13 cellular contexts compared by ENCODE assay signal in the genomic region with DNA sequence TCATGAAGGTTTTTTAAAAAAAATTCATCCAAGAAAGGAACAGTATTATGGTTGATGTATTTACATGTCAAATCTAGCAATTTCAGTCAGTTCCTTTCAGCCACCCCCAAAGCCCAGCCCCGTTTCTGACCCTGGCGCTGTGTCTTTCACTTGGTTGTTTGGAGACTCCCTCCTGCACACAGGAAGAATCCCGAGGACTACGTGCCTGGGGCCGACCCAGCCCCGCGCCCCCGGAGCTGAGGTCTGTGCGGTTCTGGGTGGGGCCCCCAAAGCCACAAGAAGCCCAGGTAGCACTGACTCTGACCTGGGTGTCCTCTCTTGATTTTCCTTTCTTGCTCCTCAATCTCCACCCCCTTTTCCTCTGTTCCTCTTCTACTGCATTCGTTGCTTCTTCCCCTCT.
"Had no signal": no experiment of that assay in that cellular context is flagged by ENCODE, and none has a peak within 500 bp of the region (broad histone marks: within the 10 kb centered on the region; RNA-seq: fewer than 3 reads in every experiment).

No MANE protein-coding gene starts in this region.

- H3K27ac Mint-ChIP-seq: activated CD4-positive, alpha-beta T cell treated with anti-CD3 and anti-CD28 coated beads for 36 hours; activated naive CD8-positive, alpha-beta T cell treated with anti-CD3 and anti-CD28 coated beads, Interleukin-2, amount 10 ng/mL, durations not matched to agents 7 days and 5 days; stimulated activated memory B cell treated with anti-CD40 and anti-IgM and Interleukin-4, amounts not matched to agents 10 μg/mL and 1 μg/mL and 100 μg/mL, for 72 hours; WTC11 had no signal

- H3K4me1 Mint-ChIP-seq: WTC11 had no signal

- ATAC-seq: activated CD4-positive, alpha-beta T cell treated with anti-CD3 and anti-CD28 coated beads for 36 hours; body of pancreas; left lobe of liver; sciatic nerve; stimulated activated memory B cell treated with anti-CD40 and anti-IgM and Interleukin-4, amounts not matched to agents 10 μg/mL and 1 μg/mL and 100 μg/mL, for 72 hours; upper lobe of right lung; WTC11 had no signal

- DNase-seq: activated CD4-positive, alpha-beta T cell treated with anti-CD3 and anti-CD28 coated beads for 36 hours; activated CD8-positive, alpha-beta memory T cell treated with anti-CD3 and anti-CD28 coated beads, Interleukin-2, amount 50 U/mL, for 4 hours; activated naive CD8-positive, alpha-beta T cell treated with anti-CD3 and anti-CD28 coated beads, Interleukin-2, amount 10 ng/mL, durations not matched to agents 7 days and 5 days; body of pancreas; central memory CD4-positive, alpha-beta T cell; head of caudate nucleus; stimulated activated CD4-positive, alpha-beta T cell treated with anti-CD3 and anti-CD28 coated beads, Interleukin-4, amount 100 ng/mL, for 24 hours; SW 1271; upper lobe of right lung had no signal

- H3K27me3 Mint-ChIP-seq: activated CD4-positive, alpha-beta T cell treated with anti-CD3 and anti-CD28 coated beads for 36 hours; activated naive CD8-positive, alpha-beta T cell treated with anti-CD3 and anti-CD28 coated beads, Interleukin-2, amount 10 ng/mL, durations not matched to agents 7 days and 5 days; stimulated activated memory B cell treated with anti-CD40 and anti-IgM and Interleukin-4, amounts not matched to agents 10 μg/mL and 1 μg/mL and 100 μg/mL, for 72 hours had no signal

- H3K4me3 Mint-ChIP-seq: activated CD4-positive, alpha-beta T cell treated with anti-CD3 and anti-CD28 coated beads for 36 hours; activated naive CD8-positive, alpha-beta T cell treated with anti-CD3 and anti-CD28 coated beads, Interleukin-2, amount 10 ng/mL, durations not matched to agents 7 days and 5 days; stimulated activated memory B cell treated with anti-CD40 and anti-IgM and Interleukin-4, amounts not matched to agents 10 μg/mL and 1 μg/mL and 100 μg/mL, for 72 hours; WTC11 had no signal

- H3K9me3 Mint-ChIP-seq: activated naive CD8-positive, alpha-beta T cell treated with anti-CD3 and anti-CD28 coated beads, Interleukin-2, amount 10 ng/mL, durations not matched to agents 7 days and 5 days; stimulated activated memory B cell treated with anti-CD40 and anti-IgM and Interleukin-4, amounts not matched to agents 10 μg/mL and 1 μg/mL and 100 μg/mL, for 72 hours; WTC11 had no signal
